Comparison of ENCODE assay signal across 20 cellular contexts in genomic region chr20:46546293-46546692, GRCh38. TPM values are rescaled to one million over a fixed set of nuclear protein-coding genes. Genes with fewer than 3 reads are reported as not detected.
"Had no signal": no experiment of that assay in that cellular context is flagged by ENCODE, and none has a peak within 500 bp of the region (broad histone marks: within the 10 kb centered on the region; RNA-seq: fewer than 3 reads in every experiment).

No MANE protein-coding gene starts in this region.

- H3K9me3 ChIP-seq: gastroesophageal sphincter, left lung, pancreas, sigmoid colon, spleen had no signal

- FAIRE-seq: astrocyte, kidney, pancreas had no signal

- H3K4me3 Mint-ChIP-seq: naive B cell had no signal

- DNase-seq: activated CD4-positive, alpha-beta T cell treated with anti-CD3 and anti-CD28 coated beads, Interleukin-2, amount 50 U/mL, for 48 hours; activated CD4-positive, CD25-positive, alpha-beta regulatory T cell treated with anti-CD3 and anti-CD28 coated beads, Interleukin-2, amount 50 U/mL, for 72 hours; activated naive CD4-positive, alpha-beta T cell treated with anti-CD3 and anti-CD28 coated beads, Interleukin-2, amount 50 U/mL, for 16 hours; activated T-cell treated with anti-CD3 and anti-CD28 coated beads, Interleukin-2, amount 50 U/mL, for 1 hour; erythroblast; kidney; left lung; mammary epithelial cell; naive B cell; sigmoid colon; spleen; T-helper 9 cell had no signal

- ATAC-seq: gastroesophageal sphincter, left lung, pancreas had no signal

- H3K27ac ChIP-seq: gastroesophageal sphincter, left lung, pancreas, sigmoid colon, spleen had no signal

- H3K9me3 Mint-ChIP-seq: naive B cell had no signal

- H3K27me3 ChIP-seq: pancreas had no signal

- H3K27ac Mint-ChIP-seq: naive B cell had no signal

- H3K4me1 ChIP-seq: gastroesophageal sphincter, pancreas, sigmoid colon had no signal

- H3K36me3 ChIP-seq: gastroesophageal sphincter, left lung, pancreas, sigmoid colon, spleen had no signal

- H3K4me3 ChIP-seq: gastroesophageal sphincter, left lung, pancreas, sigmoid colon, spleen had no signal

- H3K36me3 Mint-ChIP-seq: naive B cell had no signal

RNA-seq across cellular contexts. Expression of gene OCSTAMP, which starts 4.2 kb away (rescaled TPM):
- total RNA-seq: astrocyte, chondrocyte, dermis microvascular lymphatic vessel endothelial cell, gastroesophageal sphincter, kidney, left lung, mammary epithelial cell, mononuclear cell, pancreas, sigmoid colon, spleen, urinary bladder had no signal
- polyA plus RNA-seq: adipose tissue, mammary epithelial cell, pancreas, sigmoid colon, spleen, urinary bladder had no signal
